ENCODE assay signal across 1 cellular context in genomic region chr10:122198631-122199030, GRCh38.
TF ChIP-seq lines count a peak whose summit lies in the region.

No MANE protein-coding gene starts in this region.

TF ChIP-seq in H1, 55 proteins besides CTCF, POLR2A, EP300 and RAD21:
- TF ChIP-seq, protein P1, sequence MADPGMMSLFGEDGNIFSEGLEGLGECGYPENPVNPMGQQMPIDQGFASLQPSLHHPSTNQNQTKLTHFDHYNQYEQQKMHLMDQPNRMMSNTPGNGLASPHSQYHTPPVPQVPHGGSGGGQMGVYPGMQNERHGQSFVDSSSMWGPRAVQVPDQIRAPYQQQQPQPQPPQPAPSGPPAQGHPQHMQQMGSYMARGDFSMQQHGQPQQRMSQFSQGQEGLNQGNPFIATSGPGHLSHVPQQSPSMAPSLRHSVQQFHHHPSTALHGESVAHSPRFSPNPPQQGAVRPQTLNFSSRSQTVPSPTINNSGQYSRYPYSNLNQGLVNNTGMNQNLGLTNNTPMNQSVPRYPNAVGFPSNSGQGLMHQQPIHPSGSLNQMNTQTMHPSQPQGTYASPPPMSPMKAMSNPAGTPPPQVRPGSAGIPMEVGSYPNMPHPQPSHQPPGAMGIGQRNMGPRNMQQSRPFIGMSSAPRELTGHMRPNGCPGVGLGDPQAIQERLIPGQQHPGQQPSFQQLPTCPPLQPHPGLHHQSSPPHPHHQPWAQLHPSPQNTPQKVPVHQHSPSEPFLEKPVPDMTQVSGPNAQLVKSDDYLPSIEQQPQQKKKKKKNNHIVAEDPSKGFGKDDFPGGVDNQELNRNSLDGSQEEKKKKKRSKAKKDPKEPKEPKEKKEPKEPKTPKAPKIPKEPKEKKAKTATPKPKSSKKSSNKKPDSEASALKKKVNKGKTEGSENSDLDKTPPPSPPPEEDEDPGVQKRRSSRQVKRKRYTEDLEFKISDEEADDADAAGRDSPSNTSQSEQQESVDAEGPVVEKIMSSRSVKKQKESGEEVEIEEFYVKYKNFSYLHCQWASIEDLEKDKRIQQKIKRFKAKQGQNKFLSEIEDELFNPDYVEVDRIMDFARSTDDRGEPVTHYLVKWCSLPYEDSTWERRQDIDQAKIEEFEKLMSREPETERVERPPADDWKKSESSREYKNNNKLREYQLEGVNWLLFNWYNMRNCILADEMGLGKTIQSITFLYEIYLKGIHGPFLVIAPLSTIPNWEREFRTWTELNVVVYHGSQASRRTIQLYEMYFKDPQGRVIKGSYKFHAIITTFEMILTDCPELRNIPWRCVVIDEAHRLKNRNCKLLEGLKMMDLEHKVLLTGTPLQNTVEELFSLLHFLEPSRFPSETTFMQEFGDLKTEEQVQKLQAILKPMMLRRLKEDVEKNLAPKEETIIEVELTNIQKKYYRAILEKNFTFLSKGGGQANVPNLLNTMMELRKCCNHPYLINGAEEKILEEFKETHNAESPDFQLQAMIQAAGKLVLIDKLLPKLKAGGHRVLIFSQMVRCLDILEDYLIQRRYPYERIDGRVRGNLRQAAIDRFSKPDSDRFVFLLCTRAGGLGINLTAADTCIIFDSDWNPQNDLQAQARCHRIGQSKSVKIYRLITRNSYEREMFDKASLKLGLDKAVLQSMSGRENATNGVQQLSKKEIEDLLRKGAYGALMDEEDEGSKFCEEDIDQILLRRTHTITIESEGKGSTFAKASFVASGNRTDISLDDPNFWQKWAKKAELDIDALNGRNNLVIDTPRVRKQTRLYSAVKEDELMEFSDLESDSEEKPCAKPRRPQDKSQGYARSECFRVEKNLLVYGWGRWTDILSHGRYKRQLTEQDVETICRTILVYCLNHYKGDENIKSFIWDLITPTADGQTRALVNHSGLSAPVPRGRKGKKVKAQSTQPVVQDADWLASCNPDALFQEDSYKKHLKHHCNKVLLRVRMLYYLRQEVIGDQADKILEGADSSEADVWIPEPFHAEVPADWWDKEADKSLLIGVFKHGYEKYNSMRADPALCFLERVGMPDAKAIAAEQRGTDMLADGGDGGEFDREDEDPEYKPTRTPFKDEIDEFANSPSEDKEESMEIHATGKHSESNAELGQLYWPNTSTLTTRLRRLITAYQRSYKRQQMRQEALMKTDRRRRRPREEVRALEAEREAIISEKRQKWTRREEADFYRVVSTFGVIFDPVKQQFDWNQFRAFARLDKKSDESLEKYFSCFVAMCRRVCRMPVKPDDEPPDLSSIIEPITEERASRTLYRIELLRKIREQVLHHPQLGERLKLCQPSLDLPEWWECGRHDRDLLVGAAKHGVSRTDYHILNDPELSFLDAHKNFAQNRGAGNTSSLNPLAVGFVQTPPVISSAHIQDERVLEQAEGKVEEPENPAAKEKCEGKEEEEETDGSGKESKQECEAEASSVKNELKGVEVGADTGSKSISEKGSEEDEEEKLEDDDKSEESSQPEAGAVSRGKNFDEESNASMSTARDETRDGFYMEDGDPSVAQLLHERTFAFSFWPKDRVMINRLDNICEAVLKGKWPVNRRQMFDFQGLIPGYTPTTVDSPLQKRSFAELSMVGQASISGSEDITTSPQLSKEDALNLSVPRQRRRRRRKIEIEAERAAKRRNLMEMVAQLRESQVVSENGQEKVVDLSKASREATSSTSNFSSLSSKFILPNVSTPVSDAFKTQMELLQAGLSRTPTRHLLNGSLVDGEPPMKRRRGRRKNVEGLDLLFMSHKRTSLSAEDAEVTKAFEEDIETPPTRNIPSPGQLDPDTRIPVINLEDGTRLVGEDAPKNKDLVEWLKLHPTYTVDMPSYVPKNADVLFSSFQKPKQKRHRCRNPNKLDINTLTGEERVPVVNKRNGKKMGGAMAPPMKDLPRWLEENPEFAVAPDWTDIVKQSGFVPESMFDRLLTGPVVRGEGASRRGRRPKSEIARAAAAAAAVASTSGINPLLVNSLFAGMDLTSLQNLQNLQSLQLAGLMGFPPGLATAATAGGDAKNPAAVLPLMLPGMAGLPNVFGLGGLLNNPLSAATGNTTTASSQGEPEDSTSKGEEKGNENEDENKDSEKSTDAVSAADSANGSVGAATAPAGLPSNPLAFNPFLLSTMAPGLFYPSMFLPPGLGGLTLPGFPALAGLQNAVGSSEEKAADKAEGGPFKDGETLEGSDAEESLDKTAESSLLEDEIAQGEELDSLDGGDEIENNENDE (IDR thresholded peaks at IDR 0.05; ENCODE audit: insufficient replicate concordance, low read length): no peak
- no peak for TF ChIP-seq SIX5 (IDR thresholded peaks at IDR 0.05; ENCODE audit: low read depth, low read length)
- TF ChIP-seq YY1 (IDR thresholded peaks at IDR 0.05; ENCODE audit: low read depth, low read length): no peak
- no peak for TF ChIP-seq JUND (IDR thresholded peaks at IDR 0.05; ENCODE audit: low read length)
- no peak for TF ChIP-seq CHD1 (IDR thresholded peaks at IDR 0.05; ENCODE audit: low read depth, low read length)
- TF ChIP-seq EGR1 (IDR thresholded peaks at IDR 0.05; ENCODE audit: borderline replicate concordance, low read depth, low read length): no peak
- no peak for TF ChIP-seq TBP (IDR thresholded peaks at IDR 0.05; ENCODE audit: low read depth, low read length)
- TF ChIP-seq SP2 (IDR thresholded peaks at IDR 0.05; ENCODE audit: low read length): no peak
